Comparison of ENCODE assay signal across 30 cellular contexts in the genomic region with DNA sequence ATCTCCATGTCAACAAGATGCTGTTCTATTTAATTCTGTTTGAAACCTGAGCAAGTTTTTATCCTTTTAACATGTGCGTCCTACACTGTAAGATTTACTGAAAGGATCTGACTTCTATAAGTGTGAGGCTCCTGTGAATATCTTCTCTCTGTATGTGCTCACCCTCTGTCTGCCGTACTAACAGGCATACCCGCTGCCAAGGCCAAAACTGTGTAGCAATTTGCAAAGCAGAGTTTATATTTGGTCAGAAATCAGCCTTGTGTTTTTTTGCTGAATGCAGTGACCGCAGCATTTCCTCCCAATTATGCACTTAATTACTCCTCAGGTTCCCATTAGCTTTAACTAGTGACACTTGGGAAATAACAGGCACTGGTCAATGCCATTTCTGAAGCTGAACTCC. TPM values are rescaled to one million over a fixed set of nuclear protein-coding genes. Genes with fewer than 3 reads are reported as not detected.
DNase-seq lines count a peak whose midpoint lies in the region; ATAC-seq, FAIRE-seq and TF ChIP-seq lines count a peak whose summit lies in the region.
"Had no signal": no experiment of that assay in that cellular context is flagged by ENCODE, and none has a peak within 500 bp of the region (broad histone marks: within the 10 kb centered on the region; RNA-seq: fewer than 3 reads in every experiment).

No MANE protein-coding gene starts in this region.

- H3K4me1 ChIP-seq in CD4-positive, CD25-positive, alpha-beta regulatory T cell (ENCODE audit: control insufficient read depth, insufficient read depth, low read length, poor library complexity, severe bottlenecking) = peaks cover 92% of the 10 kb centered on the region
- H3K4me1 ChIP-seq in OCI-LY7 (ENCODE audit: insufficient read depth, low read length, poor library complexity, severe bottlenecking) = peaks cover 89% of the 10 kb centered on the region
- H3K4me1 ChIP-seq: parathyroid adenoma, suprapubic skin had no signal

- peaks cover 95% of the 10 kb centered on the region for H3K79me2 ChIP-seq in OCI-LY7 (ENCODE audit: insufficient read depth, low read depth, low read length)
- H3K79me2 ChIP-seq: parathyroid adenoma had no signal

- H3K27ac ChIP-seq in CD4-positive, CD25-positive, alpha-beta regulatory T cell (ENCODE audit: insufficient read depth, low read length, poor library complexity, severe bottlenecking) = peak overlapping the region; percentile 56
- H3K27ac ChIP-seq in OCI-LY7 (ENCODE audit: low read depth, low read length, poor library complexity, severe bottlenecking) (peak overlapping the region; percentile 67), brain microvascular endothelial cell (no peak overlapping the region)
- H3K27ac ChIP-seq: cardiac muscle cell, coronary artery, parathyroid adenoma, suprapubic skin, upper lobe of right lung had no signal

- peaks cover 61 to 96% (median 87%) of the 10 kb centered on the region in 4 donors for H3K4me1 Mint-ChIP-seq in CD4-positive, CD25-positive, alpha-beta regulatory T cell
- peaks cover 51 to 97% (median 92%) of the 10 kb centered on the region in 4 donors for H3K4me1 Mint-ChIP-seq in naive thymus-derived CD8-positive, alpha-beta T cell
- H3K4me1 Mint-ChIP-seq in activated CD4-positive, alpha-beta T cell treated with anti-CD3 and anti-CD28 coated beads, Interleukin-2, amount 10 ng/mL, durations not matched to agents 7 days and 5 days = peaks cover 93% of the 10 kb centered on the region
- peaks cover 94% of the 10 kb centered on the region for H3K4me1 Mint-ChIP-seq in CD14-positive monocyte

- no peaks in the 10 kb centered on the region for H3K9me3 ChIP-seq in CD4-positive, CD25-positive, alpha-beta regulatory T cell (ENCODE audit: control insufficient read depth in 2 of 2, low read length in 2 of 2)
- peaks cover 9% of the 10 kb centered on the region; the same call in 1 of the 2 replicates for H3K9me3 ChIP-seq in OCI-LY7 (ENCODE audit: low read length)
- H3K9me3 ChIP-seq: suprapubic skin, upper lobe of right lung had no signal

- H3K27ac Mint-ChIP-seq in CD4-positive, CD25-positive, alpha-beta regulatory T cell = peak overlapping the region; percentile 83 to 89 (median 87)
- H3K27ac Mint-ChIP-seq in naive thymus-derived CD8-positive, alpha-beta T cell = peak overlapping the region in 6 of 10 donors; percentile 35 to 98 (median 71)
- no peak overlapping the region for H3K27ac Mint-ChIP-seq in activated CD4-positive, alpha-beta T cell treated with anti-CD3 and anti-CD28 coated beads, Interleukin-2, amount 10 ng/mL, durations not matched to agents 7 days and 5 days
- H3K27ac Mint-ChIP-seq in CD14-positive monocyte = peak overlapping the region in 1 of 7 donors; percentile 23
- H3K27ac Mint-ChIP-seq: activated naive CD4-positive, alpha-beta T cell treated with anti-CD3 and anti-CD28 coated beads, Interleukin-2, amount 50 U/mL, for 24 hours had no signal

- peaks cover 0 to 7% (median 0%) of the 10 kb centered on the region in 7 donors for H3K9me3 Mint-ChIP-seq in CD4-positive, CD25-positive, alpha-beta regulatory T cell
- H3K9me3 Mint-ChIP-seq in naive thymus-derived CD8-positive, alpha-beta T cell = peaks cover 0 to 9% (median 0%) of the 10 kb centered on the region in 9 donors
- peaks cover 17% of the 10 kb centered on the region for H3K9me3 Mint-ChIP-seq in activated CD4-positive, alpha-beta T cell treated with anti-CD3 and anti-CD28 coated beads, Interleukin-2, amount 10 ng/mL, durations not matched to agents 7 days and 5 days
- no peaks in the 10 kb centered on the region for H3K9me3 Mint-ChIP-seq in CD14-positive monocyte
- H3K9me3 Mint-ChIP-seq: activated naive CD4-positive, alpha-beta T cell treated with anti-CD3 and anti-CD28 coated beads, Interleukin-2, amount 50 U/mL, for 24 hours had no signal

- peak overlapping the region; percentile 72 for H3K4me3 ChIP-seq in CD4-positive, CD25-positive, alpha-beta regulatory T cell (ENCODE audit: low read depth, low read length)
- H3K4me3 ChIP-seq in OCI-LY7 (ENCODE audit: low read depth, low read length, poor library complexity, severe bottlenecking) = peak overlapping the region; percentile 21
- no peak overlapping the region for H3K4me3 ChIP-seq in brain microvascular endothelial cell (ENCODE audit: low read depth, low read length)
- H3K4me3 ChIP-seq: cardiac muscle cell, coronary artery, suprapubic skin, upper lobe of right lung had no signal

- H4K20me1 ChIP-seq in OCI-LY7 (ENCODE audit: insufficient read depth, low read length) = no peaks in the 10 kb centered on the region

- no TSS peak for BruUV-seq in OCI-LY7 (replicated peaks; lab: Mats Ljungman, UMichigan)

- peak; percentile 5 for FAIRE-seq in GM12891 (lab: Jason Lieb, UNC)
- FAIRE-seq: D721Med, GM18507, TTC549 had no signal

- DNase-seq in CD4-positive, CD25-positive, alpha-beta regulatory T cell = no peak
- DNase-seq in GM12891 (ENCODE audit: insufficient read length, low spot score) (no peak), OCI-LY7 (ENCODE audit: low spot score) (no peak), CD14-positive monocyte (ENCODE audit: low spot score) (no peak), brain microvascular endothelial cell (no peak), NCI-H1092 treated with DMSO at 0.1 percent for 48 hours (lab: John Stamatoyannopoulos, UW) (no peak)
- no peak for DNase-seq in naive thymus-derived CD8-positive, alpha-beta T cell
- DNase-seq in activated CD4-positive, alpha-beta T cell treated with anti-CD3 and anti-CD28 coated beads, Interleukin-2, amount 10 ng/mL, durations not matched to agents 7 days and 5 days = no peak
- DNase-seq: activated CD4-positive, alpha-beta T cell treated with anti-CD3 and anti-CD28 coated beads, Interleukin-2, amount 50 U/mL, for 48 hours; activated CD4-positive, CD25-positive, alpha-beta regulatory T cell; aorta; C1 segment of cervical spinal cord; effector CD8-positive, alpha-beta T cell; hypothalamus; Kasumi-1; left cardiac atrium; MV-4-11; NCI-H1694; retina; stimulated activated naive CD4-positive, alpha-beta T cell treated with Interleukin-2 at 50 U/mL for 16 hours; upper lobe of right lung had no signal

- intact Hi-C loops in OCI-LY7 (cut with micrococcal nuclease; ENCODE audit: unreplicated experiment) (no loop called here), CD14-positive monocyte (cut with micrococcal nuclease) (loop anchor here in 1 of 2 donors (10.0 kb wide), 1 partner anchor 276 kb away; no protein-coding TSS in a partner anchor)

- H2AFZ ChIP-seq in OCI-LY7 (ENCODE audit: low read length) = no peak overlapping the region; the same call in 1 of the 2 replicates
- H2AFZ ChIP-seq: parathyroid adenoma had no signal

- TF ChIP-seq POLR2A in GM12891 (IDR thresholded peaks at IDR 0.05; ENCODE audit: low read depth, low read length) = no peak

- POLR2A ChIA-PET in OCI-LY7 (lab: Charles Lee) = interaction anchor here (1.0 kb wide), 1 partner anchor 9 kb away, joined by 3 read pairs; no protein-coding TSS in a partner anchor
- POLR2A ChIA-PET in naive thymus-derived CD8-positive, alpha-beta T cell (lab: Charles Lee) = interaction anchor here (1.3 to 2.3 kb wide), 2 partner anchors 9 to 10 kb away, joined by 4 to 10 read pairs; no protein-coding TSS in a partner anchor
- POLR2A ChIA-PET in activated CD4-positive, alpha-beta T cell treated with anti-CD3 and anti-CD28 coated beads, Interleukin-2, amount 10 ng/mL, durations not matched to agents 7 days and 5 days (lab: Charles Lee) = no interaction called here

- peak overlapping the region; percentile 56 to 77 (median 67) for H3K4me3 Mint-ChIP-seq in CD4-positive, CD25-positive, alpha-beta regulatory T cell
- H3K4me3 Mint-ChIP-seq in naive thymus-derived CD8-positive, alpha-beta T cell = peak overlapping the region in 4 of 10 donors; percentile 3 to 27 (median 14)
- H3K4me3 Mint-ChIP-seq in activated CD4-positive, alpha-beta T cell treated with anti-CD3 and anti-CD28 coated beads, Interleukin-2, amount 10 ng/mL, durations not matched to agents 7 days and 5 days = no peak overlapping the region
- H3K4me3 Mint-ChIP-seq in CD14-positive monocyte = no peak overlapping the region
- H3K4me3 Mint-ChIP-seq: activated naive CD4-positive, alpha-beta T cell treated with anti-CD3 and anti-CD28 coated beads, Interleukin-2, amount 50 U/mL, for 24 hours had no signal

- ATAC-seq in CD4-positive, CD25-positive, alpha-beta regulatory T cell (ENCODE audit: low read depth in 2 of 2) = no peak
- no peak for ATAC-seq in naive thymus-derived CD8-positive, alpha-beta T cell
- ATAC-seq: HCT116, left cardiac atrium, upper lobe of right lung had no signal

- TF ChIP-seq CTCF in OCI-LY7 (conservative IDR thresholded peaks at IDR 0.05; ENCODE audit: low read length) (no peak), CD14-positive monocyte (IDR thresholded peaks at IDR 0.05) (no peak), brain microvascular endothelial cell (IDR thresholded peaks at IDR 0.05; ENCODE audit: low read depth, low read length, missing control alignments) (no peak)

- peak overlapping the region; percentile 64 for H3K4me2 ChIP-seq in OCI-LY7 (ENCODE audit: low read length)

- H3K9me2 ChIP-seq in OCI-LY7 (ENCODE audit: insufficient read depth, low read length) = no peaks in the 10 kb centered on the region

- peaks cover 3% of the 10 kb centered on the region for H3K36me3 ChIP-seq in CD4-positive, CD25-positive, alpha-beta regulatory T cell (ENCODE audit: control insufficient read depth, insufficient read depth, low read length)
- H3K36me3 ChIP-seq in OCI-LY7 (ENCODE audit: insufficient read depth, low read length) (peaks cover 16% of the 10 kb centered on the region), brain microvascular endothelial cell (replicated peaks) (peaks cover 3% of the 10 kb centered on the region)
- H3K36me3 ChIP-seq: cardiac muscle cell, suprapubic skin, upper lobe of right lung had no signal

- in situ Hi-C loops in brain microvascular endothelial cell (cut with HindIII; ENCODE audit: low pct_ligation_motif_present, low sequenced_read_pairs) = no loop called here

- H3K36me3 Mint-ChIP-seq in CD4-positive, CD25-positive, alpha-beta regulatory T cell = peaks cover 33% of the 10 kb centered on the region
- H3K36me3 Mint-ChIP-seq in naive thymus-derived CD8-positive, alpha-beta T cell = peaks cover 0 to 4% (median 0%) of the 10 kb centered on the region in 3 donors
- H3K36me3 Mint-ChIP-seq in activated CD4-positive, alpha-beta T cell treated with anti-CD3 and anti-CD28 coated beads, Interleukin-2, amount 10 ng/mL, durations not matched to agents 7 days and 5 days (ENCODE audit: low read depth) = peaks cover 66% of the 10 kb centered on the region
- peaks cover 19 to 28% of the 10 kb centered on the region in 2 donors for H3K36me3 Mint-ChIP-seq in CD14-positive monocyte

- H3K27me3 Mint-ChIP-seq in CD4-positive, CD25-positive, alpha-beta regulatory T cell = no peaks in the 10 kb centered on the region
- H3K27me3 Mint-ChIP-seq in naive thymus-derived CD8-positive, alpha-beta T cell = no peaks in the 10 kb centered on the region
- no peaks in the 10 kb centered on the region for H3K27me3 Mint-ChIP-seq in activated CD4-positive, alpha-beta T cell treated with anti-CD3 and anti-CD28 coated beads, Interleukin-2, amount 10 ng/mL, durations not matched to agents 7 days and 5 days
- H3K27me3 Mint-ChIP-seq in CD14-positive monocyte (ENCODE audit: low read depth in 3 of 3) = no peaks in the 10 kb centered on the region
- H3K27me3 Mint-ChIP-seq: activated naive CD4-positive, alpha-beta T cell treated with anti-CD3 and anti-CD28 coated beads, Interleukin-2, amount 50 U/mL, for 24 hours had no signal

- no peaks in the 10 kb centered on the region for H3K27me3 ChIP-seq in CD4-positive, CD25-positive, alpha-beta regulatory T cell (ENCODE audit: control insufficient read depth, insufficient read depth, low read length)
- no peaks in the 10 kb centered on the region for H3K27me3 ChIP-seq in brain microvascular endothelial cell (replicated peaks)
- H3K27me3 ChIP-seq: cardiac muscle cell, suprapubic skin, upper lobe of right lung had no signal

- CTCF ChIA-PET in OCI-LY7 (lab: Charles Lee; ENCODE audit: unreplicated experiment) = no interaction called here
- CTCF ChIA-PET in activated CD4-positive, alpha-beta T cell treated with anti-CD3 and anti-CD28 coated beads, Interleukin-2, amount 10 ng/mL, durations not matched to agents 7 days and 5 days (lab: Charles Lee) = interaction anchor here (1.5 kb wide), 1 partner anchor 12 kb away, joined by 5 read pairs; no protein-coding TSS in a partner anchor

RNA-seq across cellular contexts. Expression of a gene that starts 12.3 kb away (rescaled TPM):
- total RNA-seq in CD4-positive, CD25-positive, alpha-beta regulatory T cell = 192 TPM
- 100 to 1,000 TPM in 2 of 4 donors, 10 to 100 TPM in 2; 70.2 to 114 (median 99.5) TPM for polyA plus RNA-seq in CD4-positive, CD25-positive, alpha-beta regulatory T cell
- 9.8 TPM for polyA plus RNA-seq in GM12891 (2012; ENCODE audit: low read depth, missing spikeins)
- total RNA-seq in OCI-LY7 (2014; rRNA removed; shearing (Covaris generic)) = 35.8 and 41.6 TPM in 2 replicates
- 15.2 and 16.8 TPM in 2 replicates for total RNA-seq in OCI-LY7 (2022)
- total RNA-seq in naive thymus-derived CD8-positive, alpha-beta T cell = 10 to 100 TPM; 26.8 to 28.4 TPM
- polyA plus RNA-seq in naive thymus-derived CD8-positive, alpha-beta T cell = 10 to 100 TPM; 23.1 to 35.6 (median 26.1) TPM
- 10 to 100 TPM; 56.4 to 56.6 TPM for total RNA-seq in activated CD4-positive, alpha-beta T cell treated with anti-CD3 and anti-CD28 coated beads, Interleukin-2, amount 10 ng/mL, durations not matched to agents 7 days and 5 days
- 10 to 100 TPM; 44.4 to 48.4 TPM for polyA plus RNA-seq in CD14-positive monocyte

Comparison
In these comparisons a context has a peak if more than half of its experiments do, and no peak if none do; other contexts are left out.
1. H3K4me3 Mint-ChIP-seq: peak in CD4-positive, CD25-positive, alpha-beta regulatory T cell (4 of 4); none in activated CD4-positive, alpha-beta T cell treated with anti-CD3 and anti-CD28 coated beads, Interleukin-2, amount 10 ng/mL, durations not matched to agents 7 days and 5 days (single experiment) and CD14-positive monocyte (0 of 2).